18 cellular contexts compared by ENCODE assay signal in genomic region chr9:130212543-130213297, GRCh38. TPM values are rescaled to one million over a fixed set of nuclear protein-coding genes. Genes with fewer than 3 reads are reported as not detected.
DNase-seq lines count a peak whose midpoint lies in the region; ATAC-seq and TF ChIP-seq lines count a peak whose summit lies in the region.
"Had no signal": no experiment of that assay in that cellular context is flagged by ENCODE, and none has a peak within 500 bp of the region (broad histone marks: within the 10 kb centered on the region; RNA-seq: fewer than 3 reads in every experiment).

No MANE protein-coding gene starts in this region.

- CTCF ChIA-PET in GM10248 (lab: Yijun Ruan, JAX): no interaction called here

- peaks cover 50 to 86% (median 81%) of the 10 kb centered on the region in 10 experiments for H3K4me1 ChIP-seq in BLaER1 treated with 17β-estradiol and CSF1 and Interleukin-3, amounts not matched to agents 10 nM and 100 nM
- no peaks in the 10 kb centered on the region for H3K4me1 ChIP-seq in RWPE2 (ENCODE audit: insufficient read depth, poor library complexity, severe bottlenecking)
- H3K4me1 ChIP-seq in esophagus squamous epithelium: peaks cover 7 to 59% (median 16%) of the 10 kb centered on the region in 3 donors
- H3K4me1 ChIP-seq: spleen had no signal

- intact Hi-C loops in esophagus squamous epithelium (cut with DNase I): no loop called here
- intact Hi-C loops in posterior cingulate gyrus (cut with DNase I): no loop called here

- no peak overlapping the region for H3K4me3 ChIP-seq in BLaER1 treated with 17β-estradiol and CSF1 and Interleukin-3, amounts not matched to agents 10 nM and 100 nM
- H3K4me3 ChIP-seq in RWPE2 (ENCODE audit: severe bottlenecking) (no peak overlapping the region), esophagus squamous epithelium (no peak overlapping the region)
- H3K4me3 ChIP-seq: spleen had no signal

- peaks cover 0 to 7% (median 3%) of the 10 kb centered on the region in 11 experiments; a peak in 15 of 22 replicates for H3K36me3 ChIP-seq in BLaER1 treated with 17β-estradiol and CSF1 and Interleukin-3, amounts not matched to agents 10 nM and 100 nM
- peaks cover under 1% of the 10 kb centered on the region; the same call in 1 of the 2 replicates for H3K36me3 ChIP-seq in RWPE2 (ENCODE audit: low read depth)
- peaks cover 0 to 3% (median 0%) of the 10 kb centered on the region in 3 donors for H3K36me3 ChIP-seq in esophagus squamous epithelium
- H3K36me3 ChIP-seq: spleen had no signal

- no peak for TF ChIP-seq CTCF in RWPE2 (IDR thresholded peaks at IDR 0.05; ENCODE audit: poor library complexity, severe bottlenecking)
- TF ChIP-seq CTCF in esophagus squamous epithelium (IDR thresholded peaks at IDR 0.05): no peak
- TF ChIP-seq CTCF in GM10248 (IDR thresholded peaks at IDR 0.05; ENCODE audit: control extremely low read depth, extremely low read depth, low read depth, missing control alignments): no peak

- DNase-seq in RWPE2 (ENCODE audit: low spot score) (no peak), esophagus squamous epithelium (lab: John Stamatoyannopoulos, UW) (no peak), posterior cingulate gyrus (peak in 6 of 10 donors; percentile 55 to 95 (median 82)), GM10248 (ENCODE audit: extremely low spot score) (no peak), COLO829 (ENCODE audit: low spot score) (no peak)
- DNase-seq: activated CD4-positive, alpha-beta T cell treated with anti-CD3 and anti-CD28 coated beads, Interleukin-2, amount 50 U/mL, for 48 hours; activated naive CD8-positive, alpha-beta T cell treated with anti-CD3 and anti-CD28 coated beads, Interleukin-2, amount 10 ng/mL, durations not matched to agents 7 days and 5 days; activated T-cell treated with anti-CD3 and anti-CD28 coated beads, Interleukin-2, amount 50 U/mL, for 48 hours; DMS53; immature natural killer cell; NCI-H1930; NCI-H69; PC-3; spleen; stimulated activated naive CD4-positive, alpha-beta T cell treated with Interleukin-2 at 50 U/mL for 16 hours had no signal

- ATAC-seq in RWPE2 (ENCODE audit: low read depth) (peak; percentile 53; the same call in 2 of the 3 replicates), HG03175 (IDR thresholded peaks at IDR 0.05; ENCODE audit: unreplicated experiment) (no peak), HG03432 (IDR thresholded peaks at IDR 0.05; ENCODE audit: unreplicated experiment) (no peak)
- ATAC-seq: PC-3 had no signal

- H3K4me2 ChIP-seq in BLaER1 treated with 17β-estradiol and CSF1 and Interleukin-3, amounts not matched to agents 10 nM and 100 nM: peak overlapping the region in 10 of 11 experiments; percentile 1 to 91 (median 76); a peak in 18 of 22 replicates

- H3K27ac ChIP-seq in BLaER1 treated with 17β-estradiol and CSF1 and Interleukin-3, amounts not matched to agents 10 nM and 100 nM: peak overlapping the region in 2 of 11 experiments; percentile 11 to 32; a peak in 2 of 22 replicates
- H3K27ac ChIP-seq in RWPE2 (ENCODE audit: poor library complexity, severe bottlenecking) (no peak overlapping the region), esophagus squamous epithelium (peak overlapping the region; percentile 55 to 76 (median 67))
- H3K27ac ChIP-seq: spleen had no signal

- peak overlapping the region in 4 of 11 experiments; percentile 5 to 47 (median 26); a peak in 6 of 22 replicates for H3K9ac ChIP-seq in BLaER1 treated with 17β-estradiol and CSF1 and Interleukin-3, amounts not matched to agents 10 nM and 100 nM

- POLR2A ChIA-PET in GM10248 (lab: Yijun Ruan, JAX): no interaction called here

- H3K27me3 ChIP-seq in BLaER1 treated with 17β-estradiol and CSF1 and Interleukin-3, amounts not matched to agents 10 nM and 100 nM: no peaks in the 10 kb centered on the region
- H3K27me3 ChIP-seq in RWPE2 (ENCODE audit: insufficient read depth, poor library complexity, severe bottlenecking) (no peaks in the 10 kb centered on the region), esophagus squamous epithelium (no peaks in the 10 kb centered on the region)

- peaks cover 0 to 91% (median 62%) of the 10 kb centered on the region in 11 experiments; a peak in 15 of 22 replicates for H4K20me1 ChIP-seq in BLaER1 treated with 17β-estradiol and CSF1 and Interleukin-3, amounts not matched to agents 10 nM and 100 nM

- 41 to 52% methylated on average over 9 to 12 of the region's 17 CpGs for whole genome bisulfite sequencing in esophagus squamous epithelium, 2 donors

- no peaks in the 10 kb centered on the region for H3K9me3 ChIP-seq in BLaER1 treated with 17β-estradiol and CSF1 and Interleukin-3, amounts not matched to agents 10 nM and 100 nM (replicated peaks in 1 of 11)
- H3K9me3 ChIP-seq in RWPE2 (ENCODE audit: severe bottlenecking) (no peaks in the 10 kb centered on the region), esophagus squamous epithelium (no peaks in the 10 kb centered on the region)
- H3K9me3 ChIP-seq: spleen had no signal

- TF ChIP-seq POLR2A in esophagus squamous epithelium (IDR thresholded peaks at IDR 0.05): no peak

RNA-seq across cellular contexts. Expression of gene NCS1, which starts 40.5 kb away (rescaled TPM):
- 10 to 100 TPM in 3 of 4 donors, 1 to 10 TPM in 1; 9.3 to 31.3 (median 15.2) TPM for total RNA-seq in esophagus squamous epithelium

RNA-seq across cellular contexts. Expression of gene HMCN2, which starts 52.8 kb away (rescaled TPM):
- total RNA-seq in esophagus squamous epithelium: 1 to 10 TPM in 1 of 4 donors, under 1 TPM in 3; 0.53 to 4.8 (median 0.78) TPM
- total RNA-seq: activated naive CD8-positive, alpha-beta T cell treated with anti-CD3 and anti-CD28 coated beads, Interleukin-2, amount 10 ng/mL, durations not matched to agents 7 days and 5 days had no signal

Comparison
In these comparisons a context has a peak if more than half of its experiments do, and no peak if none do; other contexts are left out.
1. DNase-seq: peak in posterior cingulate gyrus (6 of 10); none in RWPE2 (single experiment), esophagus squamous epithelium (single experiment), GM10248 (single experiment) and COLO829 (single experiment).